Comparison of ENCODE assay signal across 2 cellular contexts in the genomic region with DNA sequence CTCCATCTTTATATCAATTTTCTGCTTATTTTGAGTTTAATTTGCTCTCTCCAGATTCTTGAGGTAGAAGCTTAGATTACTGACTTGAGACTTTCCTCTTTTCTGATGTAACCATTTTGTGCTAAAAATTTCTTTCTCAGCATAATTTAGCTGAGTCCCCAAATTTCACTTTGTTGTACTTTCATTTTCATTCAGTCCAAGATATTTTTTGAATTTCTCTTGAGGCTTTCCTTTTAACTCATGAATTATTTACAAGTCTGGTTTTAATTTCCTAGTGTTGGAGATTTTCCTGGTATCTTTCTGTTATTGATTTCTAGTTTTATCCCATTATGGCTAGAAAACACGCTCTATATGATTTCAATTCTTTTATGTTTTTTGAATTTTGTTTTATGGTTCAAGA.
TF ChIP-seq lines count a peak whose summit lies in the region.

No MANE protein-coding gene starts in this region.

TF ChIP-seq in HepG2, 621 proteins besides CTCF, POLR2A, EP300 and RAD21:
- TF ChIP-seq MLXIP (CRISPR knock-in tag; IDR thresholded peaks at IDR 0.05; ENCODE audit: borderline replicate concordance) (no peak), DNMT3B (CRISPR knock-in tag; conservative IDR thresholded peaks at IDR 0.05) (no peak), HMG20B (CRISPR knock-in tag; conservative IDR thresholded peaks at IDR 0.05) (no peak), MAFF (IDR thresholded peaks at IDR 0.05; ENCODE audit: low read depth, low read length) (peak; percentile 62), GATA4 (IDR thresholded peaks at IDR 0.05; ENCODE audit: borderline replicate concordance, low read depth) (no peak), MAFK (conservative IDR thresholded peaks at IDR 0.05 in 1 of 2, IDR thresholded peaks at IDR 0.05 in 1 of 2; ENCODE audit: low read length in 2 of 2) (peak; percentile 45 to 75; a peak in 3 of 4 replicates), HOXA3 (CRISPR knock-in tag; IDR thresholded peaks at IDR 0.05) (no peak), TERF1 (CRISPR knock-in tag; IDR thresholded peaks at IDR 0.05) (no peak), NFIC (IDR thresholded peaks at IDR 0.05; ENCODE audit: low read length) (no peak)
- TF ChIP-seq, protein P1, sequence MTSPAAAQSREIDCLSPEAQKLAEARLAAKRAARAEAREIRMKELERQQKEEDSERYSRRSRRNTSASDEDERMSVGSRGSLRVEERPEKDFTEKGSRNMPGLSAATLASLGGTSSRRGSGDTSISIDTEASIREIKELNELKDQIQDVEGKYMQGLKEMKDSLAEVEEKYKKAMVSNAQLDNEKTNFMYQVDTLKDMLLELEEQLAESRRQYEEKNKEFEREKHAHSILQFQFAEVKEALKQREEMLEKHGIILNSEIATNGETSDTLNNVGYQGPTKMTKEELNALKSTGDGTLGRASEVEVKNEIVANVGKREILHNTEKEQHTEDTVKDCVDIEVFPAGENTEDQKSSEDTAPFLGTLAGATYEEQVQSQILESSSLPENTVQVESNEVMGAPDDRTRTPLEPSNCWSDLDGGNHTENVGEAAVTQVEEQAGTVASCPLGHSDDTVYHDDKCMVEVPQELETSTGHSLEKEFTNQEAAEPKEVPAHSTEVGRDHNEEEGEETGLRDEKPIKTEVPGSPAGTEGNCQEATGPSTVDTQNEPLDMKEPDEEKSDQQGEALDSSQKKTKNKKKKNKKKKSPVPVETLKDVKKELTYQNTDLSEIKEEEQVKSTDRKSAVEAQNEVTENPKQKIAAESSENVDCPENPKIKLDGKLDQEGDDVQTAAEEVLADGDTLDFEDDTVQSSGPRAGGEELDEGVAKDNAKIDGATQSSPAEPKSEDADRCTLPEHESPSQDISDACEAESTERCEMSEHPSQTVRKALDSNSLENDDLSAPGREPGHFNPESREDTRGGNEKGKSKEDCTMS (CRISPR knock-in tag; conservative IDR thresholded peaks at IDR 0.05) = no peak
- TF ChIP-seq, protein P2, sequence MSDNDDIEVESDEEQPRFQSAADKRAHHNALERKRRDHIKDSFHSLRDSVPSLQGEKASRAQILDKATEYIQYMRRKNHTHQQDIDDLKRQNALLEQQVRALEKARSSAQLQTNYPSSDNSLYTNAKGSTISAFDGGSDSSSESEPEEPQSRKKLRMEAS (IDR thresholded peaks at IDR 0.05) = no peak
- TF ChIP-seq, protein P3, sequence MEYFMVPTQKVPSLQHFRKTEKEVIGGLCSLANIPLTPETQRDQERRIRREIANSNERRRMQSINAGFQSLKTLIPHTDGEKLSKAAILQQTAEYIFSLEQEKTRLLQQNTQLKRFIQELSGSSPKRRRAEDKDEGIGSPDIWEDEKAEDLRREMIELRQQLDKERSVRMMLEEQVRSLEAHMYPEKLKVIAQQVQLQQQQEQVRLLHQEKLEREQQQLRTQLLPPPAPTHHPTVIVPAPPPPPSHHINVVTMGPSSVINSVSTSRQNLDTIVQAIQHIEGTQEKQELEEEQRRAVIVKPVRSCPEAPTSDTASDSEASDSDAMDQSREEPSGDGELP (IDR thresholded peaks at IDR 0.05; ENCODE audit: borderline replicate concordance, low read depth) = no peak

TF ChIP-seq in H1, 55 proteins besides CTCF, POLR2A, EP300 and RAD21:
- TF ChIP-seq CEBPB (IDR thresholded peaks at IDR 0.05; ENCODE audit: low read depth, low read length) (no peak), SP1 (IDR thresholded peaks at IDR 0.05; ENCODE audit: low read depth, low read length) (no peak), TBP (IDR thresholded peaks at IDR 0.05; ENCODE audit: low read depth, low read length) (no peak), BCL11A (IDR thresholded peaks at IDR 0.05; ENCODE audit: low read depth in 2 of 2, low read length in 2 of 2) (no peak)
